Comparison of ENCODE assay signal across 1 cellular context in genomic region chr1:37570528-37571334, GRCh38.
TF ChIP-seq lines count a peak whose summit lies in the region.

No MANE protein-coding gene starts in this region.

TF ChIP-seq in HepG2, 621 proteins besides CTCF, POLR2A, EP300 and RAD21:
- TF ChIP-seq CEBPB (IDR thresholded peaks at IDR 0.05; ENCODE audit: borderline replicate concordance, low read depth, low read length) (peak; percentile 49; the same call in 1 of the 2 replicates), GTF3A (CRISPR knock-in tag; conservative IDR thresholded peaks at IDR 0.05) (no peak)
